8 cellular contexts compared by ENCODE assay signal in genomic region chr19:58559275-58560006, GRCh38. TPM values are rescaled to one million over a fixed set of nuclear protein-coding genes. Genes with fewer than 3 reads are reported as not detected.
DNase-seq lines count a peak whose midpoint lies in the region; ATAC-seq and TF ChIP-seq lines count a peak whose summit lies in the region.

No MANE protein-coding gene starts in this region.

- H3K4me3 Mint-ChIP-seq in naive thymus-derived CD8-positive, alpha-beta T cell, result peak overlapping the region; percentile 94 to 99 (median 97)

- peaks cover 29% of the 10 kb centered on the region for H3K79me2 ChIP-seq in fibroblast of lung (ENCODE audit: control insufficient read depth, insufficient read depth, low read length)

- H3K27me3 ChIP-seq in HUES48 (ENCODE audit: control insufficient read depth, insufficient read depth, low read length), result peaks cover 39% of the 10 kb centered on the region
- no peaks in the 10 kb centered on the region for H3K27me3 ChIP-seq in fibroblast of lung (ENCODE audit: control insufficient read depth, insufficient read depth, low read length)
- H3K27me3 ChIP-seq in testis, result no peaks in the 10 kb centered on the region

- H3K27ac Mint-ChIP-seq in naive thymus-derived CD8-positive, alpha-beta T cell, result peak overlapping the region; percentile 93 to 100 (median 98)

- DNase-seq in activated T-cell treated with anti-CD3 and anti-CD28 coated beads for 4 hours (peak; percentile 35), fibroblast of lung (ENCODE audit: low read depth in 2 of 2) (peak; percentile 92), testis (peak; percentile 95)
- peak in 5 of 10 donors; percentile 41 to 68 (median 45) for DNase-seq in naive thymus-derived CD8-positive, alpha-beta T cell

- peaks cover 30 to 81% (median 79%) of the 10 kb centered on the region in 4 donors for H3K4me1 Mint-ChIP-seq in naive thymus-derived CD8-positive, alpha-beta T cell

- H3K9ac ChIP-seq in HUES48 (ENCODE audit: low read depth, low read length), result peak overlapping the region; percentile 91
- peak overlapping the region; percentile 100 for H3K9ac ChIP-seq in fibroblast of lung (ENCODE audit: insufficient read depth, low read length)

- peaks cover 14% of the 10 kb centered on the region for H3K4me1 ChIP-seq in HUES48 (ENCODE audit: control insufficient read depth, insufficient read depth, low read length)
- H3K4me1 ChIP-seq in fibroblast of lung (ENCODE audit: control insufficient read depth, extremely low read depth, insufficient read depth, low read length), result peaks cover 12% of the 10 kb centered on the region
- peaks cover 58% of the 10 kb centered on the region for H3K4me1 ChIP-seq in testis

- H3K4me2 ChIP-seq in fibroblast of lung (ENCODE audit: extremely low read depth, insufficient read depth, low read length), result peak overlapping the region; percentile 100

- WGBS in testis, 2 donors, result 0 to 1% methylated on average over 11 to 23 of the region's 33 CpGs

- H3K4me3 ChIP-seq in HUES48 (ENCODE audit: low read depth, low read length) (peak overlapping the region; percentile 93), fibroblast of lung (replicated peaks in 1 of 4; ENCODE audit: control extremely low read depth in 1 of 4, insufficient read depth in 1 of 4, low read depth in 3 of 4, low read length in 4 of 4) (peak overlapping the region; percentile 79 to 89 (median 82)), testis (peak overlapping the region; percentile 66 to 84)

- intact Hi-C loops in testis (cut with DNase I; ENCODE audit: low total_unique reads), result no loop called here

- peak overlapping the region; percentile 73 for H2AFZ ChIP-seq in fibroblast of lung (ENCODE audit: low read length)

- H3K36me3 ChIP-seq in HUES48 (ENCODE audit: control insufficient read depth, insufficient read depth, low read length) (peaks cover 17% of the 10 kb centered on the region), fibroblast of lung (ENCODE audit: control insufficient read depth, insufficient read depth, low read length) (peaks cover 8% of the 10 kb centered on the region), testis (ENCODE audit: low read depth, missing control alignments) (no peaks in the 10 kb centered on the region)

- no peaks in the 10 kb centered on the region for H4K20me1 ChIP-seq in fibroblast of lung (ENCODE audit: control insufficient read depth, extremely low read depth, insufficient read depth, low read length)

- peaks cover 0 to 17% (median 8%) of the 10 kb centered on the region in 3 donors for H3K36me3 Mint-ChIP-seq in naive thymus-derived CD8-positive, alpha-beta T cell

- H3K9me3 ChIP-seq in HUES48 (ENCODE audit: control insufficient read depth, insufficient read depth, low read length) (no peaks in the 10 kb centered on the region), fibroblast of lung (ENCODE audit: control insufficient read depth, insufficient read depth, low read depth, low read length) (no peaks in the 10 kb centered on the region), testis (no peaks in the 10 kb centered on the region)

- peak overlapping the region; percentile 100 for H3K27ac ChIP-seq in HUES48 (ENCODE audit: low read depth, low read length)
- H3K27ac ChIP-seq in fibroblast of lung (ENCODE audit: insufficient read depth, low read length), result peak overlapping the region; percentile 100
- H3K27ac ChIP-seq in testis, result peak overlapping the region; percentile 91 to 100

- POLR2A ChIA-PET in naive thymus-derived CD8-positive, alpha-beta T cell (lab: Charles Lee), result interaction anchor here (1.6 to 9.1 kb wide), 4 partner anchors 12 to 203 kb away, joined by 3 to 91 read pairs (median 72); partner anchors contain the start of genes MZF1, TRIM28 and ZBTB45

- no peaks in the 10 kb centered on the region for H3K9me3 Mint-ChIP-seq in naive thymus-derived CD8-positive, alpha-beta T cell

- TF ChIP-seq POLR2A in testis (IDR thresholded peaks at IDR 0.05), result peak; percentile 38

- peak; percentile 28 for ATAC-seq in GM18498 (IDR thresholded peaks at IDR 0.05; ENCODE audit: unreplicated experiment)
- ATAC-seq in naive thymus-derived CD8-positive, alpha-beta T cell, result no peak
- ATAC-seq in GM21390 (IDR thresholded peaks at IDR 0.05; ENCODE audit: unreplicated experiment), result no peak
- ATAC-seq in HG03442 (IDR thresholded peaks at IDR 0.05; ENCODE audit: unreplicated experiment), result no peak

- no peak for TF ChIP-seq CTCF in fibroblast of lung (conservative IDR thresholded peaks at IDR 0.05 in 1 of 2, IDR thresholded peaks at IDR 0.05 in 1 of 2; ENCODE audit: low read depth in 1 of 2, low read length in 2 of 2)
- TF ChIP-seq CTCF in testis (IDR thresholded peaks at IDR 0.05), result no peak

- peaks cover 0 to 2% (median 0%) of the 10 kb centered on the region in 5 donors for H3K27me3 Mint-ChIP-seq in naive thymus-derived CD8-positive, alpha-beta T cell

RNA-seq across cellular contexts. Expression of gene UBE2M, which starts 1.0 kb away (rescaled TPM):
- total RNA-seq in fibroblast of lung (52.6 and 73.7 TPM in 2 replicates), testis (10 to 100 TPM; 65.0 to 65.2 TPM)
- polyA plus RNA-seq in fibroblast of lung (73.6 and 99.9 TPM in 2 replicates), testis (ENCODE audit: insufficient read depth, low read depth, low replicate concordance) (155 TPM)
- 76.2 and 99.7 TPM in 2 replicates for polyA plus RNA-seq in fibroblast of lung (2012)
- 57.9 and 128 TPM in 2 replicates for polyA minus RNA-seq in fibroblast of lung (ENCODE audit: low replicate concordance)
- 10 to 100 TPM; 48.5 to 51.2 TPM for total RNA-seq in naive thymus-derived CD8-positive, alpha-beta T cell
- 10 to 100 TPM; 10.4 to 20.5 (median 18.0) TPM for polyA plus RNA-seq in naive thymus-derived CD8-positive, alpha-beta T cell

RNA-seq across cellular contexts. Expression of gene CHMP2A, which starts 4.5 kb away (rescaled TPM):
- total RNA-seq in fibroblast of lung (146 and 167 TPM in 2 replicates), testis (100 to 1,000 TPM; 115 to 126 TPM)
- polyA plus RNA-seq in fibroblast of lung (215 and 269 TPM in 2 replicates), testis (ENCODE audit: insufficient read depth, low read depth, low replicate concordance) (155 TPM)
- 201 and 237 TPM in 2 replicates for polyA plus RNA-seq in fibroblast of lung (2012)
- 126 and 150 TPM in 2 replicates for polyA minus RNA-seq in fibroblast of lung (ENCODE audit: low replicate concordance)
- 10 to 100 TPM; 59.2 to 60.0 TPM for total RNA-seq in naive thymus-derived CD8-positive, alpha-beta T cell
- polyA plus RNA-seq in naive thymus-derived CD8-positive, alpha-beta T cell, result 100 to 1,000 TPM; 135 to 154 (median 144) TPM

RNA-seq across cellular contexts. Expression of gene MZF1, which starts 13.7 kb away (rescaled TPM):
- total RNA-seq in fibroblast of lung (13.9 and 14.9 TPM in 2 replicates), testis (10 to 100 TPM; 55.8 to 56.1 TPM)
- polyA plus RNA-seq in fibroblast of lung (3.0 and 4.1 TPM in 2 replicates), testis (ENCODE audit: insufficient read depth, low read depth, low replicate concordance) (23.9 TPM)
- polyA plus RNA-seq in fibroblast of lung (2012), result 4.8 and 5.6 TPM in 2 replicates
- polyA minus RNA-seq in fibroblast of lung (ENCODE audit: low replicate concordance), result 6.0 and 7.3 TPM in 2 replicates
- 10 to 100 TPM; 49.1 to 53.2 TPM for total RNA-seq in naive thymus-derived CD8-positive, alpha-beta T cell
- polyA plus RNA-seq in naive thymus-derived CD8-positive, alpha-beta T cell, result 10 to 100 TPM in 2 of 3 donors, 1 to 10 TPM in 1; 9.1 to 12.7 (median 11.7) TPM

RNA-seq across cellular contexts. Expression of gene TRIM28, which starts 15.6 kb away (rescaled TPM):
- 293 and 325 TPM in 2 replicates for total RNA-seq in fibroblast of lung
- 160 and 273 TPM in 2 replicates for polyA plus RNA-seq in fibroblast of lung
- 297 and 535 TPM in 2 replicates for polyA plus RNA-seq in fibroblast of lung (2012)
- 1,633 and 2,396 TPM in 2 replicates for polyA minus RNA-seq in fibroblast of lung (ENCODE audit: low replicate concordance)
- 100 to 1,000 TPM; 429 to 434 TPM for total RNA-seq in naive thymus-derived CD8-positive, alpha-beta T cell
- polyA plus RNA-seq in naive thymus-derived CD8-positive, alpha-beta T cell, result 100 to 1,000 TPM in 1 of 3 donors, 10 to 100 TPM in 2; 55.7 to 114 (median 62.7) TPM
- total RNA-seq in testis, result 100 to 1,000 TPM; 415 to 521 TPM
- 694 TPM for polyA plus RNA-seq in testis (ENCODE audit: insufficient read depth, low read depth, low replicate concordance)

RNA-seq across cellular contexts. Expression of gene ZBTB45, which starts 39.8 kb away (rescaled TPM):
- total RNA-seq in fibroblast of lung (4.9 and 5.9 TPM in 2 replicates), testis (10 to 100 TPM; 14.0 to 15.1 TPM)
- polyA plus RNA-seq in fibroblast of lung (3.1 and 4.3 TPM in 2 replicates), testis (ENCODE audit: insufficient read depth, low read depth, low replicate concordance) (6.9 TPM)
- polyA plus RNA-seq in fibroblast of lung (2012), result 8.8 and 12.9 TPM in 2 replicates
- 10.4 and 14.3 TPM in 2 replicates for polyA minus RNA-seq in fibroblast of lung (ENCODE audit: low replicate concordance)
- 10 to 100 TPM; 21.3 to 23.0 TPM for total RNA-seq in naive thymus-derived CD8-positive, alpha-beta T cell
- 1 to 10 TPM; 2.8 to 5.3 (median 3.5) TPM for polyA plus RNA-seq in naive thymus-derived CD8-positive, alpha-beta T cell
